In genomic region chr6:56821005-56821432, GRCh38 we compare ENCODE assay signal across 1 cellular context.
A peak's percentile ranks its signal among the peaks of the same experiment; 100 is the strongest.
TF ChIP-seq lines count a peak whose summit lies in the region.

No MANE protein-coding gene starts in this region.

TF ChIP-seq in HEK293, 187 proteins besides CTCF, POLR2A, EP300 and RAD21 (continued from another document):
- TF ChIP-seq PRDM10 (tag by site-specific recombination; IDR thresholded peaks at IDR 0.05), result no peak
- peak; percentile 37; the same call in 1 of the 2 replicates for TF ChIP-seq ZNF394 (tag by site-specific recombination; IDR thresholded peaks at IDR 0.05; ENCODE audit: borderline replicate concordance)
- TF ChIP-seq ZNF155 (tag by site-specific recombination; IDR thresholded peaks at IDR 0.05), result no peak
- TF ChIP-seq ZNF843 (tag by site-specific recombination; IDR thresholded peaks at IDR 0.05), result peak; percentile 46; the same call in 1 of the 2 replicates
- TF ChIP-seq ZSCAN23 (tag by site-specific recombination; IDR thresholded peaks at IDR 0.05), result no peak
- TF ChIP-seq ZEB2 (tag by site-specific recombination; IDR thresholded peaks at IDR 0.05), result 0 out of 2 replicates have a peak, but pooled peaks have one; percentile 34
- peak; percentile 41; the same call in 1 of the 2 replicates for TF ChIP-seq ZBTB17 (tag by site-specific recombination; IDR thresholded peaks at IDR 0.05)
- no peak for TF ChIP-seq ZNF561 (tag by site-specific recombination; IDR thresholded peaks at IDR 0.05; ENCODE audit: borderline replicate concordance)
